Comparison of ENCODE assay signal across 31 cellular contexts in the genomic region with DNA sequence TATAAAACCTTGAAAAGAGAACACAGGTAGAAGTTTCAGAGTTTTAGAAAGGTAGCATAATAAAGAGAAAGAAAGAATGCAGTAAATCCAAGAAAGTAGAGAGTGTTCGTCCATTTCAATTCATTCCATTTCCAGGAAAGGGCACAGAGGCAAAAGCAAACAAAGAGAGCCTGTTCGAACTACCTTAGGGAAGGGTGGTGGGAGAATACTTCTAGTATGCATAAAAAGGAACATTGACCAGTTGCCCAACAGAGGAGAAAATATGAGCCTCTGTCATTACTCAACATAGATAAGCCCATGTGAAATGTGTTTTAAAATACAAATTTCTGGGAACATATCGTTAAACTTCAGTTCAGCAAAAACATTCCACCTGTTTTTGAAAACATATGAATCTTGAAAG.
"Had no signal": no experiment of that assay in that cellular context is flagged by ENCODE, and none has a peak within 500 bp of the region (broad histone marks: within the 10 kb centered on the region; RNA-seq: fewer than 3 reads in every experiment).

No MANE protein-coding gene starts in this region.

- H3K27ac Mint-ChIP-seq: activated B cell treated with CpG ODN at 0.5 μM for 24 hours; activated CD8-positive, alpha-beta T cell treated with anti-CD3 and anti-CD28 coated beads for 36 hours; activated naive CD4-positive, alpha-beta T cell treated with anti-CD3 and anti-CD28 coated beads, Interleukin-2, amount 10 ng/mL, durations not matched to agents 7 days and 5 days; activated naive CD4-positive, alpha-beta T cell treated with anti-CD3 and anti-CD28 coated beads, Interleukin-2, amount 50 U/mL, for 72 hours; activated naive CD8-positive, alpha-beta T cell treated with anti-CD3 and anti-CD28 coated beads, Interleukin-2, amount 10 ng/mL, durations not matched to agents 7 days and 5 days; activated T-helper 17 cell treated with anti-CD3 and anti-CD28 coated beads, Interleukin-2, amount 50 U/mL, for 72 hours; brain; T-helper 17 cell; T-helper 2 cell treated with Interferon-gamma antibody and Interleukin-4, amounts not matched to agents 5 μg/mL and 100 μg/mL, for 36 hours had no signal

- H3K27me3 Mint-ChIP-seq: brain had no signal

- H3K36me3 Mint-ChIP-seq: activated naive CD4-positive, alpha-beta T cell treated with anti-CD3 and anti-CD28 coated beads, Interleukin-2, amount 10 ng/mL, durations not matched to agents 7 days and 5 days; activated naive CD4-positive, alpha-beta T cell treated with anti-CD3 and anti-CD28 coated beads, Interleukin-2, amount 50 U/mL, for 72 hours; activated naive CD8-positive, alpha-beta T cell treated with anti-CD3 and anti-CD28 coated beads, Interleukin-2, amount 10 ng/mL, durations not matched to agents 7 days and 5 days had no signal

- ATAC-seq: activated CD4-positive, CD25-positive, alpha-beta regulatory T cell treated with anti-CD3 and anti-CD28 coated beads, Interleukin-2, amount 50 U/mL, for 24 hours; activated CD8-positive, alpha-beta T cell treated with anti-CD3 and anti-CD28 coated beads for 36 hours; activated naive CD4-positive, alpha-beta T cell treated with anti-CD3 and anti-CD28 coated beads, Interleukin-2, amount 50 U/mL, for 72 hours; activated T-cell treated with anti-CD3 and anti-CD28 coated beads, Interleukin-2, amount 50 U/mL, for 4 hours; activated T-helper 17 cell treated with anti-CD3 and anti-CD28 coated beads, Interleukin-2, amount 50 U/mL, for 72 hours; T-helper 17 cell had no signal

- H3K4me3 Mint-ChIP-seq: activated B cell treated with CpG ODN at 0.5 μM for 24 hours; activated CD8-positive, alpha-beta T cell treated with anti-CD3 and anti-CD28 coated beads for 36 hours; activated naive CD4-positive, alpha-beta T cell treated with anti-CD3 and anti-CD28 coated beads, Interleukin-2, amount 10 ng/mL, durations not matched to agents 7 days and 5 days; activated naive CD8-positive, alpha-beta T cell treated with anti-CD3 and anti-CD28 coated beads, Interleukin-2, amount 10 ng/mL, durations not matched to agents 7 days and 5 days; activated T-cell treated with anti-CD3 and anti-CD28 coated beads, Interleukin-2, amount 50 U/mL, for 4 hours; activated T-helper 17 cell treated with anti-CD3 and anti-CD28 coated beads, Interleukin-2, amount 50 U/mL, for 72 hours; brain; T-helper 17 cell; T-helper 2 cell treated with Interferon-gamma antibody and Interleukin-4, amounts not matched to agents 5 μg/mL and 100 μg/mL, for 36 hours had no signal

- DNase-seq: activated B cell treated with CpG ODN at 0.5 μM for 24 hours; activated CD4-positive, alpha-beta T cell treated with anti-CD3 and anti-CD28 coated beads for 48 hours; activated CD4-positive, alpha-beta T cell treated with anti-CD3 and anti-CD28 coated beads, Interleukin-2, amount 50 U/mL, for 1 hour; activated CD4-positive, alpha-beta T cell treated with anti-CD3 and anti-CD28 coated beads, Interleukin-2, amount 50 U/mL, for 48 hours; activated CD8-positive, alpha-beta memory T cell treated with anti-CD3 and anti-CD28 coated beads for 24 hours; activated CD8-positive, alpha-beta T cell treated with anti-CD3 and anti-CD28 coated beads for 36 hours; activated effector memory CD4-positive, alpha-beta T cell treated with Interleukin-2 at 50 U/mL for 16 hours; activated naive CD4-positive, alpha-beta T cell treated with anti-CD3 and anti-CD28 coated beads, Interleukin-2, amount 10 ng/mL, durations not matched to agents 7 days and 5 days; activated naive CD8-positive, alpha-beta T cell treated with anti-CD3 and anti-CD28 coated beads, Interleukin-2, amount 10 ng/mL, durations not matched to agents 7 days and 5 days; activated T-cell treated with anti-CD3 and anti-CD28 coated beads, Interleukin-2, amount 50 U/mL, for 4 hours; central memory CD4-positive, alpha-beta T cell; cerebellar nuclear complex; colonic mucosa; effector CD8-positive, alpha-beta T cell; esophagus squamous epithelium; head of caudate nucleus; T-helper 1 cell; T-helper 17 cell; T1000; WERI-Rb-1 had no signal

- H3K9me3 ChIP-seq: ascending aorta, breast epithelium, colonic mucosa, esophagus squamous epithelium had no signal

- H3K27ac ChIP-seq: ascending aorta, breast epithelium, cardiac muscle cell, colonic mucosa, epithelial cell of prostate, esophagus squamous epithelium, WERI-Rb-1 had no signal

- H3K4me1 ChIP-seq: breast epithelium, colonic mucosa, esophagus squamous epithelium had no signal

- H3K9me3 Mint-ChIP-seq: activated naive CD4-positive, alpha-beta T cell treated with anti-CD3 and anti-CD28 coated beads, Interleukin-2, amount 10 ng/mL, durations not matched to agents 7 days and 5 days; activated T-helper 17 cell treated with anti-CD3 and anti-CD28 coated beads, Interleukin-2, amount 50 U/mL, for 72 hours; T-helper 2 cell treated with Interferon-gamma antibody and Interleukin-4, amounts not matched to agents 5 μg/mL and 100 μg/mL, for 36 hours had no signal

- H3K4me1 Mint-ChIP-seq: activated B cell treated with CpG ODN at 0.5 μM for 24 hours; activated naive CD4-positive, alpha-beta T cell treated with anti-CD3 and anti-CD28 coated beads, Interleukin-2, amount 10 ng/mL, durations not matched to agents 7 days and 5 days; activated naive CD8-positive, alpha-beta T cell treated with anti-CD3 and anti-CD28 coated beads, Interleukin-2, amount 10 ng/mL, durations not matched to agents 7 days and 5 days; activated T-helper 17 cell treated with anti-CD3 and anti-CD28 coated beads, Interleukin-2, amount 50 U/mL, for 72 hours; brain; T-helper 17 cell had no signal

- FAIRE-seq: endometrium, endothelial cell of umbilical vein had no signal

- H3K4me3 ChIP-seq: ascending aorta, breast epithelium, cardiac muscle cell, colonic mucosa, esophagus squamous epithelium had no signal

- H3K36me3 ChIP-seq: ascending aorta, breast epithelium, cardiac muscle cell, colonic mucosa, esophagus squamous epithelium, WERI-Rb-1 had no signal

- H3K27me3 ChIP-seq: ascending aorta, breast epithelium, cardiac muscle cell, colonic mucosa, esophagus squamous epithelium had no signal
